In the genomic region with DNA sequence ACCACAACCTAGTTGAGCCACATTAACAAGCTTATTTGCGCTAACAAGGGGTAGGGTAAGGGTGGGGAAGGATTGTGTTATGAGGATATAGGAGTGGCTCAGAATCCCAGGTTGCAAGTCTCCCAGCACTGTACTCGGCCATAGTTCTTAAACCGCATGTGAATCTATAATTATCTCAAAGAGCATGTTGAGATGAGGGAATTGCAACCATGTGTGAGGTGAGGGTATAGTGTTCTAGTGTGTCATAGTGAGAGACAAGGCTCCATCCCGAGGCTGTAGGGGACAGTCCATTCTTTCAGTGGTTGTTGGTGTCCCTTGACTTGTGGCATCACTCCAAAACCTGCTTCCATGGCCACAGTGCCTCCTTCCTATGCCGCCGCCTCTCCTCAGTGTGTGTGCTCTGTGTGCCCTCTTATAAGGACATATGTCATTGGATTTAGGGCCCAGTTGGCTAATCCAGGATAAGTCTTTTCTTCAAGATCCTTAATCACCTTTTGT, we compare ENCODE assay signal across 22 cellular contexts. TPM values are rescaled to one million over a fixed set of nuclear protein-coding genes. Genes with fewer than 3 reads are reported as not detected.
DNase-seq lines count a peak whose midpoint lies in the region; ATAC-seq and TF ChIP-seq lines count a peak whose summit lies in the region.
"Had no signal": no experiment of that assay in that cellular context is flagged by ENCODE, and none has a peak within 500 bp of the region (broad histone marks: within the 10 kb centered on the region; RNA-seq: fewer than 3 reads in every experiment).

No MANE protein-coding gene starts in this region.

- no peak overlapping the region for H2AFZ ChIP-seq in osteoblast (ENCODE audit: low read length)
- H2AFZ ChIP-seq: parathyroid adenoma had no signal

- in situ Hi-C loops in brain microvascular endothelial cell (cut with HindIII; ENCODE audit: low pct_ligation_motif_present, low sequenced_read_pairs), result no loop called here

- H3K4me1 Mint-ChIP-seq in stimulated activated effector memory CD8-positive, alpha-beta T cell treated with anti-CD3 and anti-CD28 coated beads, Interleukin-12 subunit alpha, Interleukin-12 subunit beta, amount 100 ng/mL, for 72 hours, result peaks cover 6% of the 10 kb centered on the region

- no peak overlapping the region for H3K27ac ChIP-seq in BLaER1 treated with 17β-estradiol and CSF1 and Interleukin-3, amounts not matched to agents 10 nM and 100 nM
- H3K27ac ChIP-seq in heart left ventricle (peak overlapping the region in 3 of 12 donors; percentile 67 to 78 (median 76)), osteoblast (ENCODE audit: low read depth, low read length) (no peak overlapping the region), brain microvascular endothelial cell (no peak overlapping the region)
- H3K27ac ChIP-seq: esophagus squamous epithelium, parathyroid adenoma had no signal

- peaks cover 16% of the 10 kb centered on the region for H3K36me3 Mint-ChIP-seq in stimulated activated effector memory CD8-positive, alpha-beta T cell treated with anti-CD3 and anti-CD28 coated beads, Interleukin-12 subunit alpha, Interleukin-12 subunit beta, amount 100 ng/mL, for 72 hours
- H3K36me3 Mint-ChIP-seq: natural killer cell treated with Interleukin-12 subunit alpha and Interleukin-12 subunit beta and Interleukin-15 and Interleukin-18, amount 100 ng/mL, for 72 hours had no signal

- peaks cover 0 to 8% (median 0%) of the 10 kb centered on the region in 11 experiments; a peak in 3 of 22 replicates for H3K27me3 ChIP-seq in BLaER1 treated with 17β-estradiol and CSF1 and Interleukin-3, amounts not matched to agents 10 nM and 100 nM
- H3K27me3 ChIP-seq in heart left ventricle (no peaks in the 10 kb centered on the region), osteoblast (ENCODE audit: insufficient read depth, low read length) (peaks cover 7% of the 10 kb centered on the region), brain microvascular endothelial cell (replicated peaks) (no peaks in the 10 kb centered on the region)
- H3K27me3 ChIP-seq: body of pancreas, esophagus squamous epithelium had no signal

- no peak for TF ChIP-seq POLR2A in heart left ventricle (IDR thresholded peaks at IDR 0.05)

- no peak overlapping the region for H3K9ac ChIP-seq in BLaER1 treated with 17β-estradiol and CSF1 and Interleukin-3, amounts not matched to agents 10 nM and 100 nM
- H3K9ac ChIP-seq: parathyroid adenoma had no signal

- intact Hi-C loops in heart left ventricle (cut with DNase I), result no loop called here

- H3K4me2 ChIP-seq in BLaER1 treated with 17β-estradiol and CSF1 and Interleukin-3, amounts not matched to agents 10 nM and 100 nM, result peak overlapping the region in 9 of 11 experiments; percentile 11 to 85 (median 48); a peak in 13 of 22 replicates
- H3K4me2 ChIP-seq in osteoblast (ENCODE audit: insufficient read depth, low read length), result no peak overlapping the region

- no peak overlapping the region for H3K27ac Mint-ChIP-seq in stimulated activated effector memory CD8-positive, alpha-beta T cell treated with anti-CD3 and anti-CD28 coated beads, Interleukin-12 subunit alpha, Interleukin-12 subunit beta, amount 100 ng/mL, for 72 hours
- H3K27ac Mint-ChIP-seq: activated CD4-positive, alpha-beta memory T cell treated with anti-CD3 and anti-CD28 coated beads for 36 hours; natural killer cell treated with Interleukin-12 subunit alpha and Interleukin-12 subunit beta and Interleukin-15 and Interleukin-18, amount 100 ng/mL, for 72 hours had no signal

- H3K79me2 ChIP-seq in osteoblast (ENCODE audit: insufficient read depth, low read length), result no peaks in the 10 kb centered on the region
- H3K79me2 ChIP-seq: parathyroid adenoma had no signal

- no peak for TF ChIP-seq CTCF in heart left ventricle (IDR thresholded peaks at IDR 0.05)
- TF ChIP-seq CTCF in osteoblast (IDR thresholded peaks at IDR 0.05; ENCODE audit: extremely low read depth, low read depth, low read length), result no peak
- TF ChIP-seq CTCF in brain microvascular endothelial cell (IDR thresholded peaks at IDR 0.05; ENCODE audit: low read depth, low read length, missing control alignments), result no peak

- peak; percentile 13 to 43 (median 20) for ATAC-seq in heart left ventricle
- ATAC-seq in stimulated activated effector memory CD8-positive, alpha-beta T cell treated with anti-CD3 and anti-CD28 coated beads, Interleukin-12 subunit alpha, Interleukin-12 subunit beta, amount 100 ng/mL, for 72 hours, result no peak
- ATAC-seq: body of pancreas; natural killer cell treated with Interleukin-12 subunit alpha and Interleukin-12 subunit beta and Interleukin-15 and Interleukin-18, amount 100 ng/mL, for 72 hours had no signal

- H3K36me3 ChIP-seq in BLaER1 treated with 17β-estradiol and CSF1 and Interleukin-3, amounts not matched to agents 10 nM and 100 nM, result peaks cover under 1 to 18% (median 13%) of the 10 kb centered on the region in 11 experiments; a peak in 19 of 22 replicates
- peaks cover 0 to 19% (median 15%) of the 10 kb centered on the region in 9 donors for H3K36me3 ChIP-seq in heart left ventricle
- H3K36me3 ChIP-seq in osteoblast (ENCODE audit: insufficient read depth, low read length), result peaks cover 2% of the 10 kb centered on the region
- H3K36me3 ChIP-seq in brain microvascular endothelial cell (replicated peaks), result peaks cover 2% of the 10 kb centered on the region

- H3K4me3 ChIP-seq in BLaER1 treated with 17β-estradiol and CSF1 and Interleukin-3, amounts not matched to agents 10 nM and 100 nM, result no peak overlapping the region
- H3K4me3 ChIP-seq in heart left ventricle, result no peak overlapping the region
- no peak overlapping the region for H3K4me3 ChIP-seq in osteoblast (ENCODE audit: insufficient read depth, low read length)
- no peak overlapping the region for H3K4me3 ChIP-seq in brain microvascular endothelial cell (ENCODE audit: low read depth, low read length)
- H3K4me3 ChIP-seq: body of pancreas, esophagus squamous epithelium had no signal

- no peaks in the 10 kb centered on the region for H3K9me3 ChIP-seq in BLaER1 treated with 17β-estradiol and CSF1 and Interleukin-3, amounts not matched to agents 10 nM and 100 nM (replicated peaks in 1 of 11)
- H3K9me3 ChIP-seq in heart left ventricle, result no peaks in the 10 kb centered on the region
- H3K9me3 ChIP-seq in osteoblast (ENCODE audit: low read depth, low read length), result no peaks in the 10 kb centered on the region
- H3K9me3 ChIP-seq: body of pancreas, esophagus squamous epithelium had no signal

- peaks cover 0 to 6% (median 0%) of the 10 kb centered on the region in 11 experiments; a peak in 1 of 22 replicates for H4K20me1 ChIP-seq in BLaER1 treated with 17β-estradiol and CSF1 and Interleukin-3, amounts not matched to agents 10 nM and 100 nM
- H4K20me1 ChIP-seq in osteoblast (ENCODE audit: insufficient read depth, low read length), result no peaks in the 10 kb centered on the region

- H3K4me1 ChIP-seq in BLaER1 treated with 17β-estradiol and CSF1 and Interleukin-3, amounts not matched to agents 10 nM and 100 nM, result peaks cover 7 to 52% (median 49%) of the 10 kb centered on the region in 10 experiments; a peak in 19 of 20 replicates
- H3K4me1 ChIP-seq in heart left ventricle (peaks cover 8 to 51% (median 40%) of the 10 kb centered on the region in 12 donors), osteoblast (ENCODE audit: insufficient read depth, low read length) (no peaks in the 10 kb centered on the region)
- H3K4me1 ChIP-seq: parathyroid adenoma had no signal

- no peak overlapping the region for H3K4me3 Mint-ChIP-seq in stimulated activated effector memory CD8-positive, alpha-beta T cell treated with anti-CD3 and anti-CD28 coated beads, Interleukin-12 subunit alpha, Interleukin-12 subunit beta, amount 100 ng/mL, for 72 hours
- H3K4me3 Mint-ChIP-seq: activated CD4-positive, alpha-beta memory T cell treated with anti-CD3 and anti-CD28 coated beads for 36 hours; CD4-positive, alpha-beta memory T cell; natural killer cell treated with Interleukin-12 subunit alpha and Interleukin-12 subunit beta and Interleukin-15 and Interleukin-18, amount 100 ng/mL, for 72 hours had no signal

- H3K9me3 Mint-ChIP-seq in stimulated activated effector memory CD8-positive, alpha-beta T cell treated with anti-CD3 and anti-CD28 coated beads, Interleukin-12 subunit alpha, Interleukin-12 subunit beta, amount 100 ng/mL, for 72 hours, result no peaks in the 10 kb centered on the region
- H3K9me3 Mint-ChIP-seq: activated CD4-positive, alpha-beta memory T cell treated with anti-CD3 and anti-CD28 coated beads for 36 hours; CD4-positive, alpha-beta memory T cell; natural killer cell treated with Interleukin-12 subunit alpha and Interleukin-12 subunit beta and Interleukin-15 and Interleukin-18, amount 100 ng/mL, for 72 hours had no signal

- 48 to 65% (median 59%) methylated on average over 6 of the region's 6 CpGs for WGBS in heart left ventricle, 4 donors

- DNase-seq in NCI-H69 (lab: John Stamatoyannopoulos, UW) (peak; percentile 30), heart left ventricle (no peak), osteoblast (ENCODE audit: insufficient read length, low spot score, missing footprints) (peak; percentile 74), brain microvascular endothelial cell (no peak), NCI-H748 (lab: John Stamatoyannopoulos, UW; ENCODE audit: unreplicated experiment) (no peak)
- no peak for DNase-seq in stimulated activated naive CD4-positive, alpha-beta T cell (lab: John Stamatoyannopoulos, UW)
- no peak for DNase-seq in stimulated activated effector memory CD8-positive, alpha-beta T cell treated with anti-CD3 and anti-CD28 coated beads, Interleukin-12 subunit alpha, Interleukin-12 subunit beta, amount 100 ng/mL, for 72 hours (ENCODE audit: low spot score in 2 of 2)
- DNase-seq: activated CD4-positive, alpha-beta memory T cell treated with anti-CD3 and anti-CD28 coated beads for 36 hours; activated effector memory CD4-positive, alpha-beta T cell treated with Interleukin-2 at 50 U/mL for 16 hours; body of pancreas; CD4-positive, alpha-beta memory T cell; DMS79; esophagus squamous epithelium; Kasumi-1; kidney glomerular epithelial cell; NCI-H1694 treated with DMSO at 0.1 percent for 48 hours; substantia nigra had no signal

RNA-seq across cellular contexts. Expression of a gene that starts 22.7 kb away (rescaled TPM):
- 1,000 to 10,000 TPM in 1 of 9 donors, 100 to 1,000 TPM in 8; 225 to 1,147 (median 370) TPM for total RNA-seq in heart left ventricle
- 1,000 to 10,000 TPM in 1 of 2 donors, 100 to 1,000 TPM in 1; 638 to 1,709 TPM for polyA plus RNA-seq in heart left ventricle
- 17.4 and 21.7 TPM in 2 replicates for total RNA-seq in osteoblast

RNA-seq across cellular contexts. Expression of a gene that starts 38.3 kb away (rescaled TPM):
- total RNA-seq in heart left ventricle, result 10 to 100 TPM; 31.1 to 59.0 (median 41.0) TPM
- 10 to 100 TPM; 19.3 to 56.8 TPM for polyA plus RNA-seq in heart left ventricle
- total RNA-seq in osteoblast, result 91.3 and 98.8 TPM in 2 replicates

RNA-seq across cellular contexts. Expression of a gene that starts 39.0 kb away (rescaled TPM):
- total RNA-seq in heart left ventricle, result 100 to 1,000 TPM; 174 to 322 (median 272) TPM
- polyA plus RNA-seq in heart left ventricle, result 100 to 1,000 TPM; 102 to 122 TPM
- 103 and 105 TPM in 2 replicates for total RNA-seq in osteoblast

RNA-seq across cellular contexts. Expression of a gene that starts 52.8 kb away (rescaled TPM):
- total RNA-seq in heart left ventricle, result under 1 TPM in 1 of 9 donors, not detected in 8; 0.55 TPM
- under 1 TPM; 0.07 to 0.15 TPM for polyA plus RNA-seq in heart left ventricle
- total RNA-seq in osteoblast, result not detected in 2 replicates
- total RNA-seq: activated CD4-positive, alpha-beta memory T cell treated with anti-CD3 and anti-CD28 coated beads for 36 hours; CD4-positive, alpha-beta memory T cell; mesenteric fat pad; natural killer cell treated with Interleukin-12 subunit alpha and Interleukin-12 subunit beta and Interleukin-15 and Interleukin-18, amount 100 ng/mL, for 72 hours; urinary bladder had no signal
- polyA plus RNA-seq: CD4-positive, alpha-beta memory T cell had no signal

Comparison
In these comparisons a context has a peak if more than half of its experiments do, and no peak if none do; other contexts are left out.
1. DNase-seq: peak in NCI-H69 (single experiment) and osteoblast (single experiment); none in heart left ventricle (0 of 5), stimulated activated naive CD4-positive, alpha-beta T cell (0 of 6), stimulated activated effector memory CD8-positive, alpha-beta T cell treated with anti-CD3 and anti-CD28 coated beads, Interleukin-12 subunit alpha, Interleukin-12 subunit beta, amount 100 ng/mL, for 72 hours (0 of 2), brain microvascular endothelial cell (single experiment) and NCI-H748 (single experiment).